In the genomic region with DNA sequence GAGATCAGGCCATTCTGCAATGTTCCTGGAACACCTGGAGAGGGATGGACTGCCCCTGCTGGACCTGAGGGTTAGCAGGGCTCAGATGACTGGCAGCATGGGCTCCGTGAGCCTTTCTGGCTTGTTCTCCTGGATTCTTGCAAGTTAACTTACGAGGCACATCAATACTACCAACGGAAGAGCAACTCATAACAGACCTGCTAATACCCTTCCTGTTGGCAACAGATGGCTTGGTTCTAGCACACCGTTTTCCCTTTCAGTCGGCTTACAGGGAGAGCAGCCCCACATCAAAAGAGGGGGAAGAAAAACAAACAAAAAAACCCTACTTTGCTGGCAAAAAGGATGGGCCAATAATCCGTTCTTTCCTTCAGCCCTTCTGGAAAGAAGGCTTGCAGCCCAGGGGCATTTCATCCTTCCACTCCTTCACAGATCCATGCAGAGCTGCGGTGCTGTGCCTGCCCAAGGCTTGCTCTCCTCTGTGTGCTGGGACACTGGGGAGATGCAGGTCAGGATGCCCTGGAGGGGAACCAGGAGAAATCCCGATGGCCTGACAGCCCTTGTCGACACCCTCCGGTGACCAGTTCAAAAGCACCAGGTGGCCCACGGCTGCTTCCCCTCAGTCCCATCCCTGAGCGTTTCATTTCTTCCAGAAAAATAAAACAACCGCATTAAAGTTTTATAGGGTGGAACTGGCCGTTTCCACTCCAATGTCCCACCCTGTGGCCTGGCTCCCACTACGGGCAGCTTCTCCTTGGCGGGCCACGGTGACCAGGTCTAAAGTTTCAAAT, we compare ENCODE assay signal across 14 cellular contexts. TPM values are rescaled to one million over a fixed set of nuclear protein-coding genes. Genes with fewer than 3 reads are reported as not detected.
A peak's percentile ranks its signal among the peaks of the same experiment; 100 is the strongest.
DNase-seq lines count a peak whose midpoint lies in the region; ATAC-seq, FAIRE-seq and TF ChIP-seq lines count a peak whose summit lies in the region.
"Had no signal": no experiment of that assay in that cellular context is flagged by ENCODE, and none has a peak within 500 bp of the region (broad histone marks: within the 10 kb centered on the region; RNA-seq: fewer than 3 reads in every experiment).

No MANE protein-coding gene starts in this region.

- intact Hi-C loops in activated CD4-positive, alpha-beta T cell treated with anti-CD3 and anti-CD28 coated beads, Interleukin-2, amount 10 ng/mL, durations not matched to agents 24 days and 14 days (cut with micrococcal nuclease), result no loop called here
- intact Hi-C loops in prostate gland (cut with DNase I), result no loop called here

- ATAC-seq in activated CD4-positive, CD25-positive, alpha-beta regulatory T cell treated with anti-CD3 and anti-CD28 coated beads, Interleukin-2, amount 50 U/mL, for 24 hours, result no peak
- no peak for ATAC-seq in HG03354 (IDR thresholded peaks at IDR 0.05; ENCODE audit: poor library complexity, severe bottlenecking, unreplicated experiment)
- ATAC-seq: left ventricle myocardium superior had no signal

- 0 out of 2 replicates have a peak overlapping the region, but pooled peaks have one; percentile 16 for H3K4me3 ChIP-seq in Jurkat, Clone E6-1 (ENCODE audit: low read length)
- H3K4me3 ChIP-seq in bronchial epithelial cell (ENCODE audit: low read depth, low read length), result no peak overlapping the region
- H3K4me3 ChIP-seq in prostate gland, result no peak overlapping the region

- H3K27ac ChIP-seq in prostate gland, result peak overlapping the region; percentile 70 to 72

- no peaks in the 10 kb centered on the region for H3K27me3 Mint-ChIP-seq in activated CD4-positive, alpha-beta T cell treated with anti-CD3 and anti-CD28 coated beads, Interleukin-2, amount 10 ng/mL, durations not matched to agents 24 days and 14 days

- no peak for DNase-seq in activated CD4-positive, alpha-beta T cell treated with anti-CD3 and anti-CD28 coated beads, Interleukin-2, amount 10 ng/mL, durations not matched to agents 24 days and 14 days
- no peak for DNase-seq in activated CD4-positive, alpha-beta T cell treated with anti-CD3 and anti-CD28 coated beads for 4 hours
- peak; percentile 85 for DNase-seq in Jurkat, Clone E6-1 (ENCODE audit: low read depth, low spot score)
- DNase-seq in bronchial epithelial cell (ENCODE audit: low read depth) (no peak), prostate gland (ENCODE audit: low spot score) (no peak), AG20443 (ENCODE audit: low spot score) (no peak)
- DNase-seq: effector CD4-positive, alpha-beta T cell; GF-D8; head of caudate nucleus; left ventricle myocardium superior; stimulated activated CD4-positive, alpha-beta T cell treated with anti-CD3 and anti-CD28 coated beads, Interleukin-15, amount 100 ng/mL, for 24 hours; stimulated activated CD8-positive, alpha-beta memory T cell treated with anti-CD3 and anti-CD28 coated beads, Interleukin-4, amount 100 ng/mL, for 48 hours had no signal

- no peaks in the 10 kb centered on the region for H3K9me3 ChIP-seq in prostate gland

- H3K9me3 Mint-ChIP-seq in activated CD4-positive, alpha-beta T cell treated with anti-CD3 and anti-CD28 coated beads, Interleukin-2, amount 10 ng/mL, durations not matched to agents 24 days and 14 days, result no peaks in the 10 kb centered on the region

- peaks cover 21% of the 10 kb centered on the region for H3K4me1 Mint-ChIP-seq in activated CD4-positive, alpha-beta T cell treated with anti-CD3 and anti-CD28 coated beads, Interleukin-2, amount 10 ng/mL, durations not matched to agents 24 days and 14 days

- H3K27ac Mint-ChIP-seq in activated CD4-positive, alpha-beta T cell treated with anti-CD3 and anti-CD28 coated beads, Interleukin-2, amount 10 ng/mL, durations not matched to agents 24 days and 14 days, result peak overlapping the region; percentile 68

- H3K27me3 ChIP-seq in bronchial epithelial cell (ENCODE audit: control insufficient read depth, insufficient read depth, low read length), result no peaks in the 10 kb centered on the region
- no peaks in the 10 kb centered on the region for H3K27me3 ChIP-seq in prostate gland (replicated peaks; ENCODE audit: insufficient read depth)

- H3K36me3 Mint-ChIP-seq in activated CD4-positive, alpha-beta T cell treated with anti-CD3 and anti-CD28 coated beads, Interleukin-2, amount 10 ng/mL, durations not matched to agents 24 days and 14 days (ENCODE audit: low read depth), result peaks cover 30% of the 10 kb centered on the region

- 11% methylated on average over 17 of the region's 17 CpGs for WGBS in prostate gland

- peaks cover 17% of the 10 kb centered on the region for H3K36me3 ChIP-seq in bronchial epithelial cell (ENCODE audit: control insufficient read depth, insufficient read depth, low read length)
- no peaks in the 10 kb centered on the region for H3K36me3 ChIP-seq in prostate gland

- no peak overlapping the region for H3K4me3 Mint-ChIP-seq in activated CD4-positive, alpha-beta T cell treated with anti-CD3 and anti-CD28 coated beads, Interleukin-2, amount 10 ng/mL, durations not matched to agents 24 days and 14 days

- TF ChIP-seq POLR2A in prostate gland (IDR thresholded peaks at IDR 0.05), result no peak

- TF ChIP-seq CTCF in bronchial epithelial cell (IDR thresholded peaks at IDR 0.05; ENCODE audit: insufficient read depth, low read length, severe bottlenecking), result no peak
- no peak for TF ChIP-seq CTCF in prostate gland (IDR thresholded peaks at IDR 0.05)

- FAIRE-seq in bronchial epithelial cell (lab: Jason Lieb, UNC), result peak; percentile 72

- peaks cover 37% of the 10 kb centered on the region for H3K4me1 ChIP-seq in prostate gland (replicated peaks)

RNA-seq across cellular contexts. Expression of gene SLC66A1, which starts 48.1 kb away (rescaled TPM):
- 9.2 and 10.1 TPM in 2 replicates for total RNA-seq in activated CD4-positive, alpha-beta T cell treated with anti-CD3 and anti-CD28 coated beads, Interleukin-2, amount 10 ng/mL, durations not matched to agents 24 days and 14 days
- 7.8 TPM for polyA plus RNA-seq in Jurkat, Clone E6-1 (2012; ENCODE audit: insufficient read depth, insufficient read length)
- total RNA-seq in bronchial epithelial cell (23.9 and 26.6 TPM in 2 replicates), prostate gland (10 to 100 TPM; 24.4 to 49.6 TPM)

RNA-seq across cellular contexts. Expression of gene AKR7A2, which starts 48.3 kb away (rescaled TPM):
- total RNA-seq in activated CD4-positive, alpha-beta T cell treated with anti-CD3 and anti-CD28 coated beads, Interleukin-2, amount 10 ng/mL, durations not matched to agents 24 days and 14 days, result 33.6 and 35.4 TPM in 2 replicates
- 114 TPM for polyA plus RNA-seq in Jurkat, Clone E6-1 (2012; ENCODE audit: insufficient read depth, insufficient read length)
- total RNA-seq in bronchial epithelial cell (45.2 and 54.8 TPM in 2 replicates), prostate gland (100 to 1,000 TPM; 153 to 172 TPM)
